Comparison of ENCODE assay signal across 8 cellular contexts in genomic region chr16:68356249-68356918, GRCh38. TPM values are rescaled to one million over a fixed set of nuclear protein-coding genes. Genes with fewer than 3 reads are reported as not detected.
DNase-seq lines count a peak whose midpoint lies in the region; ATAC-seq and TF ChIP-seq lines count a peak whose summit lies in the region.

No MANE protein-coding gene starts in this region.

- no peaks in the 10 kb centered on the region for H3K9me3 Mint-ChIP-seq in natural killer cell treated with Interleukin-12 subunit alpha and Interleukin-12 subunit beta and Interleukin-15 and Interleukin-18, amount 100 ng/mL, for 72 hours

- H2AFZ ChIP-seq in MM.1S (ENCODE audit: low read length) = peak overlapping the region; percentile 31; the same call in 1 of the 2 replicates

- H3K4me3 Mint-ChIP-seq in natural killer cell treated with Interleukin-12 subunit alpha and Interleukin-12 subunit beta and Interleukin-15 and Interleukin-18, amount 100 ng/mL, for 72 hours = peak overlapping the region; percentile 73

- H3K4me3 ChIP-seq in MM.1S (ENCODE audit: low read length) = peak overlapping the region; percentile 30; the same call in 1 of the 2 replicates
- no peak overlapping the region for H3K4me3 ChIP-seq in ovary

- H3K36me3 ChIP-seq in MM.1S (replicated peaks; ENCODE audit: insufficient read depth, low read length) (0 out of 2 replicates have a peak, but pooled peaks cover 4% of the 10 kb centered on the region), ovary (peaks cover 5% of the 10 kb centered on the region)

- ATAC-seq in GM21619 (IDR thresholded peaks at IDR 0.05; ENCODE audit: unreplicated experiment) = peak; percentile 79
- peak; percentile 84 to 88 for ATAC-seq in natural killer cell treated with Interleukin-12 subunit alpha and Interleukin-12 subunit beta and Interleukin-15 and Interleukin-18, amount 100 ng/mL, for 72 hours

- H3K79me2 ChIP-seq in MM.1S (ENCODE audit: low read length) = 0 out of 2 replicates have a peak, but pooled peaks cover 8% of the 10 kb centered on the region

- H3K9me2 ChIP-seq in MM.1S (replicated peaks; ENCODE audit: insufficient read depth, low read length) = no peaks in the 10 kb centered on the region

- H3K27me3 ChIP-seq in MM.1S (replicated peaks; ENCODE audit: insufficient read depth, low read length) (no peaks in the 10 kb centered on the region), ovary (no peaks in the 10 kb centered on the region)

- DNase-seq in CMK (ENCODE audit: low read depth) (peak; percentile 67), MM.1S (peak; percentile 96), ovary (no peak), DMS53 treated with DMSO at 0.1 percent for 48 hours (lab: John Stamatoyannopoulos, UW; ENCODE audit: unreplicated experiment) (no peak), islet precursor cell (no peak)
- DNase-seq in activated T-cell treated with anti-CD3 and anti-CD28 coated beads, Interleukin-2, amount 50 U/mL, for 1 hour = peak; percentile 66
- DNase-seq in natural killer cell treated with Interleukin-12 subunit alpha and Interleukin-12 subunit beta and Interleukin-15 and Interleukin-18, amount 100 ng/mL, for 72 hours (ENCODE audit: low spot score) = peak; percentile 76

- H3K27me3 Mint-ChIP-seq in natural killer cell treated with Interleukin-12 subunit alpha and Interleukin-12 subunit beta and Interleukin-15 and Interleukin-18, amount 100 ng/mL, for 72 hours = no peaks in the 10 kb centered on the region

- H3K4me1 Mint-ChIP-seq in natural killer cell treated with Interleukin-12 subunit alpha and Interleukin-12 subunit beta and Interleukin-15 and Interleukin-18, amount 100 ng/mL, for 72 hours (ENCODE audit: low read depth in 2 of 2) = peaks cover 19 to 39% of the 10 kb centered on the region in 2 donors

- peak overlapping the region; percentile 69 for H3K27ac ChIP-seq in MM.1S (ENCODE audit: low read length)
- H3K27ac ChIP-seq in ovary = no peak overlapping the region

- TF ChIP-seq POLR2A in ovary (IDR thresholded peaks at IDR 0.05) = no peak

- intact Hi-C loops in ovary (cut with DNase I) = loop anchor here in 1 of 4 donors (1.0 kb wide), 1 partner anchor 23 kb away; no protein-coding TSS in a partner anchor

- H3F3A ChIP-seq in MM.1S (ENCODE audit: insufficient read depth, low read length) = peaks cover 8% of the 10 kb centered on the region; the same call in 1 of the 2 replicates

- H3K9ac ChIP-seq in MM.1S (ENCODE audit: low read length) = peak overlapping the region; percentile 12; the same call in 1 of the 2 replicates

- H3K27ac Mint-ChIP-seq in natural killer cell treated with Interleukin-12 subunit alpha and Interleukin-12 subunit beta and Interleukin-15 and Interleukin-18, amount 100 ng/mL, for 72 hours = no peak overlapping the region

- no peak for TF ChIP-seq EP300 in ovary (IDR thresholded peaks at IDR 0.05)

- WGBS in ovary, 3 donors = 49 to 67% (median 63%) methylated on average over 17 to 28 of the region's 28 CpGs

- no peaks in the 10 kb centered on the region for H3K36me3 Mint-ChIP-seq in natural killer cell treated with Interleukin-12 subunit alpha and Interleukin-12 subunit beta and Interleukin-15 and Interleukin-18, amount 100 ng/mL, for 72 hours

- H4K20me1 ChIP-seq in MM.1S (ENCODE audit: insufficient read depth, low read length) = no peaks in the 10 kb centered on the region

- peak overlapping the region; percentile 88 for H3K4me2 ChIP-seq in MM.1S (ENCODE audit: low read depth, low read length)

- TF ChIP-seq CTCF in MM.1S (IDR thresholded peaks at IDR 0.05; ENCODE audit: low read length) (no peak), ovary (IDR thresholded peaks at IDR 0.05) (no peak)

- peaks cover 33% of the 10 kb centered on the region for H3K4me1 ChIP-seq in MM.1S (ENCODE audit: low read length)
- H3K4me1 ChIP-seq in ovary (ENCODE audit: insufficient read depth) = peaks cover 2% of the 10 kb centered on the region

- no peaks in the 10 kb centered on the region for H3K9me3 ChIP-seq in MM.1S (replicated peaks; ENCODE audit: insufficient read depth, low read length)
- no peaks in the 10 kb centered on the region for H3K9me3 ChIP-seq in ovary

RNA-seq across cellular contexts. Expression of gene PRMT7, which starts 45.6 kb away (rescaled TPM):
- 10 to 100 TPM; 45.7 to 90.9 TPM for total RNA-seq in natural killer cell treated with Interleukin-12 subunit alpha and Interleukin-12 subunit beta and Interleukin-15 and Interleukin-18, amount 100 ng/mL, for 72 hours
- 10 to 100 TPM; 27.8 to 43.4 (median 37.8) TPM for total RNA-seq in ovary
- 10 to 100 TPM; 35.8 to 42.2 TPM for polyA plus RNA-seq in ovary

RNA-seq across cellular contexts. Expression of gene SLC7A6OS, which starts 45.6 kb away (rescaled TPM):
- total RNA-seq in natural killer cell treated with Interleukin-12 subunit alpha and Interleukin-12 subunit beta and Interleukin-15 and Interleukin-18, amount 100 ng/mL, for 72 hours = 10 to 100 TPM; 25.8 to 27.9 TPM
- total RNA-seq in ovary = 10 to 100 TPM in 6 of 7 donors, 1 to 10 TPM in 1; 8.9 to 20.7 (median 17.6) TPM
- polyA plus RNA-seq in ovary = 10 to 100 TPM in 1 of 2 donors, 1 to 10 TPM in 1; 8.7 to 18.3 TPM

Comparison
In these comparisons a context has a peak if more than half of its experiments do, and no peak if none do; other contexts are left out.
1. DNase-seq: peak in CMK (single experiment), MM.1S (single experiment), activated T-cell treated with anti-CD3 and anti-CD28 coated beads, Interleukin-2, amount 50 U/mL, for 1 hour (single experiment) and natural killer cell treated with Interleukin-12 subunit alpha and Interleukin-12 subunit beta and Interleukin-15 and Interleukin-18, amount 100 ng/mL, for 72 hours (single experiment); none in ovary (0 of 5), DMS53 treated with DMSO at 0.1 percent for 48 hours (single experiment) and islet precursor cell (single experiment).